1 cellular context compared by ENCODE assay signal in the genomic region with DNA sequence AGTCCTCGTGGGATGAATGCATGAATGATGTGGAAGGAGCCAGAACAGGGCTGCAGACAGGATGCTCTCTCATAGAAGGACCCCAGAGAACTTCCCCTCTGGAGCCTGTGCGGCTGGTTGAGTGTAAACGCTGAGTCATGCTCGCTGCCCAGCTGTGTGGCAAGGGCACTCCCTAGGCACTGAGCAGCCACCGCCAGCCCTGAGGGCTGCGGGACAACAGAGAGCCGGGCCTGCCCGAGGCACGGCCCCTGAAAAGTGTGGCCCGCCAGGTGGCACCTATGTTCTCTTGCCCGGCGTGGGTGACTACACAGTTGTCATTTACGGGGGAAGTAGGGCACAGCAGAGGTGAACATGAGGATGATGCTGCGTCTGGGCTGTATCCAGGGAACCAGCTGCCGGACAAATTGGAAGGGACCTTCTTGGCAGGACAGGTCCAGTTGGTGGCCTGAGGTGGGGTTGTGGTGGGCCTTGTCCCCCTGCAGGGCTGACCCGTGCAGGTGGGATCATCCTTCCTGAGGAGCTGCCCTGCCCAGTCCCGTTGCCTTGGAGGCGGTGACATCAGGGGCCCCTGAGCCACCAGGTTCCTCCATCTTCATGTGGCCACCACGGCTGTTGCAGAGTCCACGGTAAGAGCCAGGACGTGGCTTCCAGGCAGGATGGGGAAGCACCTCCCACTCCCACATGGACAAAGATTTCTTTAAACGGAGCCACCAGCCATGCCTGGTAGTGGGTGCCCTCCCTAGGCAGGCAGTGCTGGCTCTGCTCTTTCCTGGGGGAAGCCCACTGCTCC.
A peak's percentile ranks its signal among the peaks of the same experiment; 100 is the strongest.
TF ChIP-seq lines count a peak whose summit lies in the region.

No MANE protein-coding gene starts in this region.

TF ChIP-seq in HepG2, 621 proteins besides CTCF, POLR2A, EP300 and RAD21 (continued from another document and continues in another):
- TF ChIP-seq, protein P1, sequence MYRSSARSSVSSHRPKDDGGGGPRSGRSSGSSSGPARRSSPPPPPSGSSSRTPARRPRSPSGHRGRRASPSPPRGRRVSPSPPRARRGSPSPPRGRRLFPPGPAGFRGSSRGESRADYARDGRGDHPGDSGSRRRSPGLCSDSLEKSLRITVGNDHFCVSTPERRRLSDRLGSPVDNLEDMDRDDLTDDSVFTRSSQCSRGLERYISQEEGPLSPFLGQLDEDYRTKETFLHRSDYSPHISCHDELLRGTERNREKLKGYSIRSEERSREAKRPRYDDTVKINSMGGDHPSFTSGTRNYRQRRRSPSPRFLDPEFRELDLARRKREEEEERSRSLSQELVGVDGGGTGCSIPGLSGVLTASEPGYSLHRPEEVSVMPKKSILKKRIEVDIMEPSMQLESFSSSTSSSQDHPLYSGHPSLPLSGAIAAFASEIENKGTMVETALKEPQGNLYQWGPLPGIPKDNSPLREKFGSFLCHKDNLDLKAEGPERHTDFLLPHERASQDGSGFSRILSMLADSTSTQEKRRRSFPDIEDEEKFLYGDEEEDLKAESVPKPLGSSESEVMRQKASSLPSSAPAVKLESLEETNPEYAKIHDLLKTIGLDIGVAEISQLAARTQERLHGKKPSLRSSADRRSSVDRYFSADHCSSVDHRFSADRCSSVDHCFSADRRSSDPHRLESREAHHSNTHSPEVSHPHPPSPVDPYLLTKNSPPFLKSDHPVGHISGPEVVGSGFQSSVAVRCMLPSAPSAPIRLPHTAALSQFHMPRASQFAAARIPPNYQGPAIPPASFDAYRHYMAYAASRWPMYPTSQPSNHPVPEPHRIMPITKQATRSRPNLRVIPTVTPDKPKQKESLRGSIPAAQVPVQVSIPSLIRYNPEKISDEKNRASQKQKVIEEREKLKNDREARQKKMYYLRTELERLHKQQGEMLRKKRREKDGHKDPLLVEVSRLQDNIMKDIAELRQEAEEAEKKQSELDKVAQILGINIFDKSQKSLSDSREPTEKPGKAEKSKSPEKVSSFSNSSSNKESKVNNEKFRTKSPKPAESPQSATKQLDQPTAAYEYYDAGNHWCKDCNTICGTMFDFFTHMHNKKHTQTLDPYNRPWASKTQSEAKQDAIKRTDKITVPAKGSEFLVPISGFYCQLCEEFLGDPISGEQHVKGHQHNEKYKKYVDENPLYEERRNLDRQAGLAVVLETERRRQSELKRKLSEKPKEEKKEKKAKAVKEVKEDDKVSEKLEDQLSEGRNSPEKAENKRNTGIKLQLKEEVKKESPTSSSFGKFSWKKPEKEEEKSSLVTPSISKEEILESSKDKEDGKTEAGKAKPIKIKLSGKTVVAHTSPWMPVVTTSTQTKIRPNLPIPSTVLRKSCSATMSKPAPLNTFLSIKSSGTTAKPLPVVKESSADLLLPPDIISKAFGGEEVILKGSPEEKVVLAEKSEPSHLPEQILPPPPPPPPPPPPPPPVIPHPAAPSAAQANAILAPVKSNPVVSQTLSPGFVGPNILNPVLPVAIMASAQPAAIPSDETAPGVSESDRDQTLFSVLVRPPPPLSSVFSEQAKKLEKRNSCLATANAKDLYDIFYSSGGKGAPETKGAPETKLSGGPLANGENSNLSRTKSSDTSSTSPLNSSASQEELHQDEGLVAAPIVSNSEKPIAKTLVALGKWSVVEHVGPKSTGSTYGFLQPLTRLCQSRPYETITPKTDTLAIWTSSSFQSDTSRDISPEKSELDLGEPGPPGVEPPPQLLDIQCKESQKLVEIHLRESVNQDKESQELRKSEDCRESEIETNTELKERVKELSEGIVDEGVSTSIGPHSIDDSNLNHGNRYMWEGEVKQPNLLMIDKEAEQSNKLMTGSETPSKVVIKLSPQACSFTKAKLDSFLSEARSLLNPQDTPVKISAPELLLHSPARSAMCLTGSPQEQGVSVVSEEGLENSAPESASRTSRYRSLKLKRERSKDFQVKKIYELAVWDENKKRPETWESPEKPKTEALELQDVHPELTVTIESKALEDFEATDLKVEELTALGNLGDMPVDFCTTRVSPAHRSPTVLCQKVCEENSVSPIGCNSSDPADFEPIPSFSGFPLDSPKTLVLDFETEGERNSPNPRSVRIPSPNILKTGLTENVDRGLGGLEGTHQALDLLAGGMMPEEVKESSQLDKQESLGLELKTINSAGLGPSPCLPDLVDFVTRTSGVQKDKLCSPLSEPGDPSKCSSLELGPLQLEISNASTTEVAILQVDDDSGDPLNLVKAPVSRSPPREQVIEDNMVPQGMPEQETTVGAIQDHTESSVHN (CRISPR knock-in tag; IDR thresholded peaks at IDR 0.05), result no peak
- no peak for TF ChIP-seq STAG1 (CRISPR knock-in tag; IDR thresholded peaks at IDR 0.05)
- 0 out of 2 replicates have a peak, but pooled peaks have one; percentile 4 for TF ChIP-seq RXRA (CRISPR knock-in tag; IDR thresholded peaks at IDR 0.05)
- TF ChIP-seq, protein P2, sequence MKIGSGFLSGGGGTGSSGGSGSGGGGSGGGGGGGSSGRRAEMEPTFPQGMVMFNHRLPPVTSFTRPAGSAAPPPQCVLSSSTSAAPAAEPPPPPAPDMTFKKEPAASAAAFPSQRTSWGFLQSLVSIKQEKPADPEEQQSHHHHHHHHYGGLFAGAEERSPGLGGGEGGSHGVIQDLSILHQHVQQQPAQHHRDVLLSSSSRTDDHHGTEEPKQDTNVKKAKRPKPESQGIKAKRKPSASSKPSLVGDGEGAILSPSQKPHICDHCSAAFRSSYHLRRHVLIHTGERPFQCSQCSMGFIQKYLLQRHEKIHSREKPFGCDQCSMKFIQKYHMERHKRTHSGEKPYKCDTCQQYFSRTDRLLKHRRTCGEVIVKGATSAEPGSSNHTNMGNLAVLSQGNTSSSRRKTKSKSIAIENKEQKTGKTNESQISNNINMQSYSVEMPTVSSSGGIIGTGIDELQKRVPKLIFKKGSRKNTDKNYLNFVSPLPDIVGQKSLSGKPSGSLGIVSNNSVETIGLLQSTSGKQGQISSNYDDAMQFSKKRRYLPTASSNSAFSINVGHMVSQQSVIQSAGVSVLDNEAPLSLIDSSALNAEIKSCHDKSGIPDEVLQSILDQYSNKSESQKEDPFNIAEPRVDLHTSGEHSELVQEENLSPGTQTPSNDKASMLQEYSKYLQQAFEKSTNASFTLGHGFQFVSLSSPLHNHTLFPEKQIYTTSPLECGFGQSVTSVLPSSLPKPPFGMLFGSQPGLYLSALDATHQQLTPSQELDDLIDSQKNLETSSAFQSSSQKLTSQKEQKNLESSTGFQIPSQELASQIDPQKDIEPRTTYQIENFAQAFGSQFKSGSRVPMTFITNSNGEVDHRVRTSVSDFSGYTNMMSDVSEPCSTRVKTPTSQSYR (CRISPR knock-in tag; IDR thresholded peaks at IDR 0.05; ENCODE audit: borderline replicate concordance), result no peak
- TF ChIP-seq TMF1 (CRISPR knock-in tag; IDR thresholded peaks at IDR 0.05; ENCODE audit: low read depth), result no peak
- TF ChIP-seq ZNF460 (CRISPR knock-in tag; IDR thresholded peaks at IDR 0.05; ENCODE audit: borderline replicate concordance), result no peak
- no peak for TF ChIP-seq SP5 (CRISPR knock-in tag; IDR thresholded peaks at IDR 0.05; ENCODE audit: borderline replicate concordance, low read depth)
- TF ChIP-seq, protein P3, sequence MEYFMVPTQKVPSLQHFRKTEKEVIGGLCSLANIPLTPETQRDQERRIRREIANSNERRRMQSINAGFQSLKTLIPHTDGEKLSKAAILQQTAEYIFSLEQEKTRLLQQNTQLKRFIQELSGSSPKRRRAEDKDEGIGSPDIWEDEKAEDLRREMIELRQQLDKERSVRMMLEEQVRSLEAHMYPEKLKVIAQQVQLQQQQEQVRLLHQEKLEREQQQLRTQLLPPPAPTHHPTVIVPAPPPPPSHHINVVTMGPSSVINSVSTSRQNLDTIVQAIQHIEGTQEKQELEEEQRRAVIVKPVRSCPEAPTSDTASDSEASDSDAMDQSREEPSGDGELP (IDR thresholded peaks at IDR 0.05; ENCODE audit: borderline replicate concordance, low read depth), result peak; percentile 49; the same call in 1 of the 2 replicates
- TF ChIP-seq ETV6 (CRISPR knock-in tag; conservative IDR thresholded peaks at IDR 0.05), result no peak
- TF ChIP-seq, protein P4, sequence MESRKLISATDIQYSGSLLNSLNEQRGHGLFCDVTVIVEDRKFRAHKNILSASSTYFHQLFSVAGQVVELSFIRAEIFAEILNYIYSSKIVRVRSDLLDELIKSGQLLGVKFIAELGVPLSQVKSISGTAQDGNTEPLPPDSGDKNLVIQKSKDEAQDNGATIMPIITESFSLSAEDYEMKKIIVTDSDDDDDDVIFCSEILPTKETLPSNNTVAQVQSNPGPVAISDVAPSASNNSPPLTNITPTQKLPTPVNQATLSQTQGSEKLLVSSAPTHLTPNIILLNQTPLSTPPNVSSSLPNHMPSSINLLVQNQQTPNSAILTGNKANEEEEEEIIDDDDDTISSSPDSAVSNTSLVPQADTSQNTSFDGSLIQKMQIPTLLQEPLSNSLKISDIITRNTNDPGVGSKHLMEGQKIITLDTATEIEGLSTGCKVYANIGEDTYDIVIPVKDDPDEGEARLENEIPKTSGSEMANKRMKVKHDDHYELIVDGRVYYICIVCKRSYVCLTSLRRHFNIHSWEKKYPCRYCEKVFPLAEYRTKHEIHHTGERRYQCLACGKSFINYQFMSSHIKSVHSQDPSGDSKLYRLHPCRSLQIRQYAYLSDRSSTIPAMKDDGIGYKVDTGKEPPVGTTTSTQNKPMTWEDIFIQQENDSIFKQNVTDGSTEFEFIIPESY (CRISPR knock-in tag; IDR thresholded peaks at IDR 0.05), result peak; percentile 83
- no peak for TF ChIP-seq PAWR (CRISPR knock-in tag; IDR thresholded peaks at IDR 0.05; ENCODE audit: borderline replicate concordance)
- peak; percentile 81 to 91 for TF ChIP-seq MAFK (conservative IDR thresholded peaks at IDR 0.05 in 1 of 2, IDR thresholded peaks at IDR 0.05 in 1 of 2; ENCODE audit: low read length in 2 of 2)
- TF ChIP-seq, protein P5, sequence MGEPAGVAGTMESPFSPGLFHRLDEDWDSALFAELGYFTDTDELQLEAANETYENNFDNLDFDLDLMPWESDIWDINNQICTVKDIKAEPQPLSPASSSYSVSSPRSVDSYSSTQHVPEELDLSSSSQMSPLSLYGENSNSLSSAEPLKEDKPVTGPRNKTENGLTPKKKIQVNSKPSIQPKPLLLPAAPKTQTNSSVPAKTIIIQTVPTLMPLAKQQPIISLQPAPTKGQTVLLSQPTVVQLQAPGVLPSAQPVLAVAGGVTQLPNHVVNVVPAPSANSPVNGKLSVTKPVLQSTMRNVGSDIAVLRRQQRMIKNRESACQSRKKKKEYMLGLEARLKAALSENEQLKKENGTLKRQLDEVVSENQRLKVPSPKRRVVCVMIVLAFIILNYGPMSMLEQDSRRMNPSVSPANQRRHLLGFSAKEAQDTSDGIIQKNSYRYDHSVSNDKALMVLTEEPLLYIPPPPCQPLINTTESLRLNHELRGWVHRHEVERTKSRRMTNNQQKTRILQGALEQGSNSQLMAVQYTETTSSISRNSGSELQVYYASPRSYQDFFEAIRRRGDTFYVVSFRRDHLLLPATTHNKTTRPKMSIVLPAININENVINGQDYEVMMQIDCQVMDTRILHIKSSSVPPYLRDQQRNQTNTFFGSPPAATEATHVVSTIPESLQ (CRISPR knock-in tag; conservative IDR thresholded peaks at IDR 0.05), result no peak
- TF ChIP-seq, protein P6, sequence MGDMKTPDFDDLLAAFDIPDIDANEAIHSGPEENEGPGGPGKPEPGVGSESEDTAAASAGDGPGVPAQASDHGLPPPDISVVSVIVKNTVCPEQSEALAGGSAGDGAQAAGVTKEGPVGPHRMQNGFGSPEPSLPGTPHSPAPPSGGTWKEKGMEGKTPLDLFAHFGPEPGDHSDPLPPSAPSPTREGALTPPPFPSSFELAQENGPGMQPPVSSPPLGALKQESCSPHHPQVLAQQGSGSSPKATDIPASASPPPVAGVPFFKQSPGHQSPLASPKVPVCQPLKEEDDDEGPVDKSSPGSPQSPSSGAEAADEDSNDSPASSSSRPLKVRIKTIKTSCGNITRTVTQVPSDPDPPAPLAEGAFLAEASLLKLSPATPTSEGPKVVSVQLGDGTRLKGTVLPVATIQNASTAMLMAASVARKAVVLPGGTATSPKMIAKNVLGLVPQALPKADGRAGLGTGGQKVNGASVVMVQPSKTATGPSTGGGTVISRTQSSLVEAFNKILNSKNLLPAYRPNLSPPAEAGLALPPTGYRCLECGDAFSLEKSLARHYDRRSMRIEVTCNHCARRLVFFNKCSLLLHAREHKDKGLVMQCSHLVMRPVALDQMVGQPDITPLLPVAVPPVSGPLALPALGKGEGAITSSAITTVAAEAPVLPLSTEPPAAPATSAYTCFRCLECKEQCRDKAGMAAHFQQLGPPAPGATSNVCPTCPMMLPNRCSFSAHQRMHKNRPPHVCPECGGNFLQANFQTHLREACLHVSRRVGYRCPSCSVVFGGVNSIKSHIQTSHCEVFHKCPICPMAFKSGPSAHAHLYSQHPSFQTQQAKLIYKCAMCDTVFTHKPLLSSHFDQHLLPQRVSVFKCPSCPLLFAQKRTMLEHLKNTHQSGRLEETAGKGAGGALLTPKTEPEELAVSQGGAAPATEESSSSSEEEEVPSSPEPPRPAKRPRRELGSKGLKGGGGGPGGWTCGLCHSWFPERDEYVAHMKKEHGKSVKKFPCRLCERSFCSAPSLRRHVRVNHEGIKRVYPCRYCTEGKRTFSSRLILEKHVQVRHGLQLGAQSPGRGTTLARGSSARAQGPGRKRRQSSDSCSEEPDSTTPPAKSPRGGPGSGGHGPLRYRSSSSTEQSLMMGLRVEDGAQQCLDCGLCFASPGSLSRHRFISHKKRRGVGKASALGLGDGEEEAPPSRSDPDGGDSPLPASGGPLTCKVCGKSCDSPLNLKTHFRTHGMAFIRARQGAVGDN (CRISPR knock-in tag; IDR thresholded peaks at IDR 0.05), result peak; percentile 54
- TF ChIP-seq U2AF1 (optimal IDR thresholded peaks at IDR 0.05; ENCODE audit: low read depth, low read length), result no peak
- TF ChIP-seq IKZF1 (IDR thresholded peaks at IDR 0.05), result no peak
- no peak for TF ChIP-seq RARA (CRISPR knock-in tag; IDR thresholded peaks at IDR 0.05)
- TF ChIP-seq, protein P7, sequence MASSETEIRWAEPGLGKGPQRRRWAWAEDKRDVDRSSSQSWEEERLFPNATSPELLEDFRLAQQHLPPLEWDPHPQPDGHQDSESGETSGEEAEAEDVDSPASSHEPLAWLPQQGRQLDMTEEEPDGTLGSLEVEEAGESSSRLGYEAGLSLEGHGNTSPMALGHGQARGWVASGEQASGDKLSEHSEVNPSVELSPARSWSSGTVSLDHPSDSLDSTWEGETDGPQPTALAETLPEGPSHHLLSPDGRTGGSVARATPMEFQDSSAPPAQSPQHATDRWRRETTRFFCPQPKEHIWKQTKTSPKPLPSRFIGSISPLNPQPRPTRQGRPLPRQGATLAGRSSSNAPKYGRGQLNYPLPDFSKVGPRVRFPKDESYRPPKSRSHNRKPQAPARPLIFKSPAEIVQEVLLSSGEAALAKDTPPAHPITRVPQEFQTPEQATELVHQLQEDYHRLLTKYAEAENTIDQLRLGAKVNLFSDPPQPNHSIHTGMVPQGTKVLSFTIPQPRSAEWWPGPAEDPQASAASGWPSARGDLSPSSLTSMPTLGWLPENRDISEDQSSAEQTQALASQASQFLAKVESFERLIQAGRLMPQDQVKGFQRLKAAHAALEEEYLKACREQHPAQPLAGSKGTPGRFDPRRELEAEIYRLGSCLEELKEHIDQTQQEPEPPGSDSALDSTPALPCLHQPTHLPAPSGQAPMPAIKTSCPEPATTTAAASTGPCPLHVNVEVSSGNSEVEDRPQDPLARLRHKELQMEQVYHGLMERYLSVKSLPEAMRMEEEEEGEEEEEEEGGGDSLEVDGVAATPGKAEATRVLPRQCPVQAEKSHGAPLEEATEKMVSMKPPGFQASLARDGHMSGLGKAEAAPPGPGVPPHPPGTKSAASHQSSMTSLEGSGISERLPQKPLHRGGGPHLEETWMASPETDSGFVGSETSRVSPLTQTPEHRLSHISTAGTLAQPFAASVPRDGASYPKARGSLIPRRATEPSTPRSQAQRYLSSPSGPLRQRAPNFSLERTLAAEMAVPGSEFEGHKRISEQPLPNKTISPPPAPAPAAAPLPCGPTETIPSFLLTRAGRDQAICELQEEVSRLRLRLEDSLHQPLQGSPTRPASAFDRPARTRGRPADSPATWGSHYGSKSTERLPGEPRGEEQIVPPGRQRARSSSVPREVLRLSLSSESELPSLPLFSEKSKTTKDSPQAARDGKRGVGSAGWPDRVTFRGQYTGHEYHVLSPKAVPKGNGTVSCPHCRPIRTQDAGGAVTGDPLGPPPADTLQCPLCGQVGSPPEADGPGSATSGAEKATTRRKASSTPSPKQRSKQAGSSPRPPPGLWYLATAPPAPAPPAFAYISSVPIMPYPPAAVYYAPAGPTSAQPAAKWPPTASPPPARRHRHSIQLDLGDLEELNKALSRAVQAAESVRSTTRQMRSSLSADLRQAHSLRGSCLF (CRISPR knock-in tag; IDR thresholded peaks at IDR 0.05; ENCODE audit: borderline replicate concordance), result no peak
- TF ChIP-seq NBN (conservative IDR thresholded peaks at IDR 0.05), result no peak
- peak; percentile 68 for TF ChIP-seq MAFF (IDR thresholded peaks at IDR 0.05; ENCODE audit: low read depth, low read length)
